ENCODE assay signal across 1 cellular context in genomic region chr4:98260579-98261290, GRCh38.
TF ChIP-seq lines count a peak whose summit lies in the region.

No MANE protein-coding gene starts in this region.

TF ChIP-seq in GM12878, 131 proteins besides CTCF, POLR2A, EP300 and RAD21 (continued from another document):
- TF ChIP-seq PRDM15 (CRISPR knock-in tag; IDR thresholded peaks at IDR 0.05): no peak
- no peak for TF ChIP-seq CUX1 (IDR thresholded peaks at IDR 0.05; ENCODE audit: insufficient replicate concordance, low read depth, low read length)
- TF ChIP-seq MTA2 (IDR thresholded peaks at IDR 0.05; ENCODE audit: low read depth): no peak
- no peak for TF ChIP-seq ZBTB33 (IDR thresholded peaks at IDR 0.05)
- TF ChIP-seq ZBED1 (IDR thresholded peaks at IDR 0.05; ENCODE audit: borderline replicate concordance): no peak
- no peak for TF ChIP-seq SUZ12 (IDR thresholded peaks at IDR 0.05; ENCODE audit: unreplicated experiment)
- TF ChIP-seq SP1 (IDR thresholded peaks at IDR 0.05; ENCODE audit: low read depth, low read length): no peak
- no peak for TF ChIP-seq TARDBP (IDR thresholded peaks at IDR 0.05; ENCODE audit: borderline replicate concordance)
- TF ChIP-seq IKZF2 (IDR thresholded peaks at IDR 0.05): peak in 1 of 2 experiments; percentile 33; a peak in 3 of 4 replicates
- no peak; the same call in 1 of the 2 replicates for TF ChIP-seq PAX5 (IDR thresholded peaks at IDR 0.05; ENCODE audit: borderline replicate concordance, low read depth, low read length)
- no peak; the same call in 1 of the 2 replicates for TF ChIP-seq TCF12 (IDR thresholded peaks at IDR 0.05; ENCODE audit: low read depth, low read length)
- TF ChIP-seq CHD2 (IDR thresholded peaks at IDR 0.05; ENCODE audit: borderline replicate concordance, low read depth, low read length): peak; percentile 50; the same call in 1 of the 2 replicates
- TF ChIP-seq NFYA (IDR thresholded peaks at IDR 0.05; ENCODE audit: borderline replicate concordance, low read depth, low read length): no peak
- no peak for TF ChIP-seq RCOR1 (conservative IDR thresholded peaks at IDR 0.05; ENCODE audit: low read depth, low read length)
- TF ChIP-seq, protein P1, sequence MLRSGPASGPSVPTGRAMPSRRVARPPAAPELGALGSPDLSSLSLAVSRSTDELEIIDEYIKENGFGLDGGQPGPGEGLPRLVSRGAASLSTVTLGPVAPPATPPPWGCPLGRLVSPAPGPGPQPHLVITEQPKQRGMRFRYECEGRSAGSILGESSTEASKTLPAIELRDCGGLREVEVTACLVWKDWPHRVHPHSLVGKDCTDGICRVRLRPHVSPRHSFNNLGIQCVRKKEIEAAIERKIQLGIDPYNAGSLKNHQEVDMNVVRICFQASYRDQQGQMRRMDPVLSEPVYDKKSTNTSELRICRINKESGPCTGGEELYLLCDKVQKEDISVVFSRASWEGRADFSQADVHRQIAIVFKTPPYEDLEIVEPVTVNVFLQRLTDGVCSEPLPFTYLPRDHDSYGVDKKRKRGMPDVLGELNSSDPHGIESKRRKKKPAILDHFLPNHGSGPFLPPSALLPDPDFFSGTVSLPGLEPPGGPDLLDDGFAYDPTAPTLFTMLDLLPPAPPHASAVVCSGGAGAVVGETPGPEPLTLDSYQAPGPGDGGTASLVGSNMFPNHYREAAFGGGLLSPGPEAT (IDR thresholded peaks at IDR 0.05; ENCODE audit: low read depth): 0 out of 2 replicates have a peak, but pooled peaks have one; percentile 32
- TF ChIP-seq IRF3 (IDR thresholded peaks at IDR 0.05): no peak; the same call in 1 of the 2 replicates
- TF ChIP-seq SKIL (IDR thresholded peaks at IDR 0.05; ENCODE audit: low read depth, poor library complexity, severe bottlenecking): no peak
- TF ChIP-seq EZH2 (IDR thresholded peaks at IDR 0.05; ENCODE audit: borderline replicate concordance, control insufficient read depth, low read depth, low read length): no peak
- TF ChIP-seq PBX3 (IDR thresholded peaks at IDR 0.05; ENCODE audit: insufficient replicate concordance, low read depth, low read length): no peak
- TF ChIP-seq TAF1 (IDR thresholded peaks at IDR 0.05; ENCODE audit: borderline replicate concordance, low read depth, low read length): 0 out of 2 replicates have a peak, but pooled peaks have one; percentile 55
- 0 out of 2 replicates have a peak, but pooled peaks have one; percentile 49 for TF ChIP-seq CBX5 (IDR thresholded peaks at IDR 0.05; ENCODE audit: low read depth)
- peak; percentile 41 for TF ChIP-seq DPF2 (IDR thresholded peaks at IDR 0.05)
- no peak for TF ChIP-seq STAT3 (IDR thresholded peaks at IDR 0.05; ENCODE audit: low read depth, low read length)
- TF ChIP-seq ELK1 (IDR thresholded peaks at IDR 0.05; ENCODE audit: low read depth, low read length): no peak
- no peak for TF ChIP-seq MTA3 (IDR thresholded peaks at IDR 0.05; ENCODE audit: borderline replicate concordance, low read length)
- TF ChIP-seq, protein P2, sequence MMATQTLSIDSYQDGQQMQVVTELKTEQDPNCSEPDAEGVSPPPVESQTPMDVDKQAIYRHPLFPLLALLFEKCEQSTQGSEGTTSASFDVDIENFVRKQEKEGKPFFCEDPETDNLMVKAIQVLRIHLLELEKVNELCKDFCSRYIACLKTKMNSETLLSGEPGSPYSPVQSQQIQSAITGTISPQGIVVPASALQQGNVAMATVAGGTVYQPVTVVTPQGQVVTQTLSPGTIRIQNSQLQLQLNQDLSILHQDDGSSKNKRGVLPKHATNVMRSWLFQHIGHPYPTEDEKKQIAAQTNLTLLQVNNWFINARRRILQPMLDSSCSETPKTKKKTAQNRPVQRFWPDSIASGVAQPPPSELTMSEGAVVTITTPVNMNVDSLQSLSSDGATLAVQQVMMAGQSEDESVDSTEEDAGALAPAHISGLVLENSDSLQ (IDR thresholded peaks at IDR 0.05): no peak
